In genomic region chr2:2524340-2524941, GRCh38 we compare ENCODE assay signal across 16 cellular contexts.
"Had no signal": no experiment of that assay in that cellular context is flagged by ENCODE, and none has a peak within 500 bp of the region (broad histone marks: within the 10 kb centered on the region; RNA-seq: fewer than 3 reads in every experiment).

No MANE protein-coding gene starts in this region.

- H3K36me3 Mint-ChIP-seq: activated CD8-positive, alpha-beta memory T cell treated with anti-CD3 and anti-CD28 coated beads, Interleukin-2, amount 10 ng/mL, durations not matched to agents 7 days and 5 days; activated naive CD8-positive, alpha-beta T cell had no signal

- H3K4me1 Mint-ChIP-seq: activated CD8-positive, alpha-beta memory T cell treated with anti-CD3 and anti-CD28 coated beads, Interleukin-2, amount 10 ng/mL, durations not matched to agents 7 days and 5 days had no signal

- H3K27me3 Mint-ChIP-seq: activated CD8-positive, alpha-beta memory T cell treated with anti-CD3 and anti-CD28 coated beads, Interleukin-2, amount 10 ng/mL, durations not matched to agents 7 days and 5 days; activated T-cell treated with anti-CD3 and anti-CD28 coated beads, Interleukin-2, amount 50 U/mL, for 24 hours had no signal

- DNase-seq: activated CD4-positive, alpha-beta T cell treated with anti-CD3 and anti-CD28 coated beads for 1 hour; activated CD4-positive, alpha-beta T cell treated with anti-CD3 and anti-CD28 coated beads, Interleukin-2, amount 50 U/mL, for 48 hours; activated CD8-positive, alpha-beta memory T cell treated with anti-CD3 and anti-CD28 coated beads, Interleukin-2, amount 10 ng/mL, durations not matched to agents 7 days and 5 days; activated effector memory CD4-positive, alpha-beta T cell treated with anti-CD3 and anti-CD28 coated beads, Interleukin-2, amount 50 U/mL, for 16 hours; activated T-cell treated with anti-CD3 and anti-CD28 coated beads, Interleukin-2, amount 50 U/mL, for 24 hours; esophagus squamous epithelium; foreskin fibroblast; glutamatergic neuron; left ventricle myocardium inferior; mesenchymal stem cell; nephron progenitor cell; stimulated activated CD4-positive, alpha-beta T cell treated with anti-CD3 and anti-CD28 coated beads, Interleukin-4, amount 100 ng/mL, for 24 hours; T-helper 9 cell; testis had no signal

- ATAC-seq: activated CD8-positive, alpha-beta memory T cell treated with anti-CD3 and anti-CD28 coated beads, Interleukin-2, amount 10 ng/mL, durations not matched to agents 7 days and 5 days had no signal

- H3K27ac Mint-ChIP-seq: activated CD8-positive, alpha-beta memory T cell treated with anti-CD3 and anti-CD28 coated beads, Interleukin-2, amount 10 ng/mL, durations not matched to agents 7 days and 5 days; activated naive CD8-positive, alpha-beta T cell; activated T-cell treated with anti-CD3 and anti-CD28 coated beads, Interleukin-2, amount 50 U/mL, for 24 hours; stimulated activated naive CD8-positive, alpha-beta T cell treated with anti-CD3 and anti-CD28 coated beads, Interleukin-15, Interleukin-2, amounts not matched to agents 100 ng/mL and 50 ng/mL, for 24 hours had no signal

- H3K4me3 Mint-ChIP-seq: activated CD8-positive, alpha-beta memory T cell treated with anti-CD3 and anti-CD28 coated beads, Interleukin-2, amount 10 ng/mL, durations not matched to agents 7 days and 5 days; activated naive CD8-positive, alpha-beta T cell; activated T-cell treated with anti-CD3 and anti-CD28 coated beads, Interleukin-2, amount 50 U/mL, for 24 hours; nephron progenitor cell; stimulated activated naive CD8-positive, alpha-beta T cell treated with anti-CD3 and anti-CD28 coated beads, Interleukin-15, Interleukin-2, amounts not matched to agents 100 ng/mL and 50 ng/mL, for 24 hours had no signal

- H3K27ac ChIP-seq: esophagus squamous epithelium, left ventricle myocardium inferior, testis had no signal

- H3K9me3 Mint-ChIP-seq: activated T-cell treated with anti-CD3 and anti-CD28 coated beads, Interleukin-2, amount 50 U/mL, for 24 hours; nephron progenitor cell; stimulated activated naive CD8-positive, alpha-beta T cell treated with anti-CD3 and anti-CD28 coated beads, Interleukin-15, Interleukin-2, amounts not matched to agents 100 ng/mL and 50 ng/mL, for 24 hours had no signal
